1 cellular context compared by ENCODE assay signal in the genomic region with DNA sequence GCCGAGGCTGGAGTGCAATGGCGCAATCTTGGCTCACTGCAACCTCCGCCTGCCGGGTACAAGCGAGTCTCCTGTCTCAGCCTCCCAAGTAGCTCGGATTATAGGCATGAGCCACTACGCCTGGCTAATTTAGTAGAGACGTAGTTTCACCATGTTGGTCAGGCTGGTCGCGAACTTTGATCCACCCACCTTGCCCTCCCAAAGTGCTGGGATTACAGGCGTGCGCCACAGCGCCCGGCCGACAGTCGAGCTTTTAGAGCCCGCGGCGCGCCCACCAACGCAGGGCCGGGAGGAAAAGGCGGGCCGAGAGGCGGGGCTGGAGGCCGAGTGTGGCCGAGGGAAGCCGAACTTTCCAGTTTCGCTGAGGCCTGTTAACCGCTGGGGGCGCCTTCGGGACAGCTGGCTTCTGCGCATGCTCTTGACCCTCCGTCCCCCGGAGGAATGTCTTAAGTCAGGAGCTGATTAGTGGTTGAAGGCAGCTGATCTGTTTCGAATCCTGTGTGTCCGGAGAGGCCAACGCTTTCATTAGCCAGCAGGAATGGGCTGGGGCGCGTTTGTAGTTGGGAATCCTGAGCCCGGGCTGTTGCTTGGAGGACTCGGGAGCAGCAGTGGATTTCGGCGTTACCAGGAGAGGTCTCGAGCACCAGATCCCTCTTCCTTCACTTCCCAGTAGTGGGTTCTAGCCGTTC.
TF ChIP-seq lines count a peak whose summit lies in the region.

No MANE protein-coding gene starts in this region.

TF ChIP-seq in A549, 52 proteins besides CTCF, POLR2A, EP300 and RAD21 (continued from another document):
- TF ChIP-seq, protein P1, sequence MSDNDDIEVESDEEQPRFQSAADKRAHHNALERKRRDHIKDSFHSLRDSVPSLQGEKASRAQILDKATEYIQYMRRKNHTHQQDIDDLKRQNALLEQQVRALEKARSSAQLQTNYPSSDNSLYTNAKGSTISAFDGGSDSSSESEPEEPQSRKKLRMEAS (IDR thresholded peaks at IDR 0.05): peak; percentile 79; the same call in 1 of the 2 replicates
- no peak for TF ChIP-seq RCOR1 (IDR thresholded peaks at IDR 0.05; ENCODE audit: low read depth, low read length)
- no peak for TF ChIP-seq FOXS1 (CRISPR knock-in tag; IDR thresholded peaks at IDR 0.05)
- TF ChIP-seq SMC3 (IDR thresholded peaks at IDR 0.05): no peak
- no peak for TF ChIP-seq KDM5A (IDR thresholded peaks at IDR 0.05)
- TF ChIP-seq, protein P2, sequence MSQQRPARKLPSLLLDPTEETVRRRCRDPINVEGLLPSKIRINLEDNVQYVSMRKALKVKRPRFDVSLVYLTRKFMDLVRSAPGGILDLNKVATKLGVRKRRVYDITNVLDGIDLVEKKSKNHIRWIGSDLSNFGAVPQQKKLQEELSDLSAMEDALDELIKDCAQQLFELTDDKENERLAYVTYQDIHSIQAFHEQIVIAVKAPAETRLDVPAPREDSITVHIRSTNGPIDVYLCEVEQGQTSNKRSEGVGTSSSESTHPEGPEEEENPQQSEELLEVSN (IDR thresholded peaks at IDR 0.05; ENCODE audit: borderline replicate concordance, low read depth): peak; percentile 1; the same call in 1 of the 2 replicates
- TF ChIP-seq JUN (IDR thresholded peaks at IDR 0.05): peak in 1 of 2 experiments; percentile 79; a peak in 1 of 5 replicates
- TF ChIP-seq MAZ (IDR thresholded peaks at IDR 0.05; ENCODE audit: borderline replicate concordance, low read depth, low read length): no peak
- TF ChIP-seq HOXB5 (CRISPR knock-in tag; IDR thresholded peaks at IDR 0.05): no peak
- no peak for TF ChIP-seq CHD2 (IDR thresholded peaks at IDR 0.05; ENCODE audit: low read length, partially characterized antibody)
- TF ChIP-seq ZSCAN20 (CRISPR knock-in tag; IDR thresholded peaks at IDR 0.05): no peak
- TF ChIP-seq, protein P3, sequence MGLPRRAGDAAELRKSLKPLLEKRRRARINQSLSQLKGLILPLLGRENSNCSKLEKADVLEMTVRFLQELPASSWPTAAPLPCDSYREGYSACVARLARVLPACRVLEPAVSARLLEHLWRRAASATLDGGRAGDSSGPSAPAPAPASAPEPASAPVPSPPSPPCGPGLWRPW (IDR thresholded peaks at IDR 0.05): no peak
- no peak for TF ChIP-seq NR3C1 (IDR thresholded peaks at IDR 0.05)
- TF ChIP-seq, protein P4, sequence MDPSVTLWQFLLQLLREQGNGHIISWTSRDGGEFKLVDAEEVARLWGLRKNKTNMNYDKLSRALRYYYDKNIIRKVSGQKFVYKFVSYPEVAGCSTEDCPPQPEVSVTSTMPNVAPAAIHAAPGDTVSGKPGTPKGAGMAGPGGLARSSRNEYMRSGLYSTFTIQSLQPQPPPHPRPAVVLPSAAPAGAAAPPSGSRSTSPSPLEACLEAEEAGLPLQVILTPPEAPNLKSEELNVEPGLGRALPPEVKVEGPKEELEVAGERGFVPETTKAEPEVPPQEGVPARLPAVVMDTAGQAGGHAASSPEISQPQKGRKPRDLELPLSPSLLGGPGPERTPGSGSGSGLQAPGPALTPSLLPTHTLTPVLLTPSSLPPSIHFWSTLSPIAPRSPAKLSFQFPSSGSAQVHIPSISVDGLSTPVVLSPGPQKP (IDR thresholded peaks at IDR 0.05; ENCODE audit: low read depth, low read length): no peak
- TF ChIP-seq RFX5 (IDR thresholded peaks at IDR 0.05): 0 out of 2 replicates have a peak, but pooled peaks have one; percentile 10
- no peak for TF ChIP-seq CBX8 (IDR thresholded peaks at IDR 0.05)
- no peak for TF ChIP-seq CHD4 (IDR thresholded peaks at IDR 0.05; ENCODE audit: borderline replicate concordance)
- TF ChIP-seq RARB (CRISPR knock-in tag; IDR thresholded peaks at IDR 0.05): peak; percentile 76; the same call in 1 of the 2 replicates
- TF ChIP-seq CBX2 (IDR thresholded peaks at IDR 0.05; ENCODE audit: borderline replicate concordance, low read depth): no peak
- TF ChIP-seq, protein P5, sequence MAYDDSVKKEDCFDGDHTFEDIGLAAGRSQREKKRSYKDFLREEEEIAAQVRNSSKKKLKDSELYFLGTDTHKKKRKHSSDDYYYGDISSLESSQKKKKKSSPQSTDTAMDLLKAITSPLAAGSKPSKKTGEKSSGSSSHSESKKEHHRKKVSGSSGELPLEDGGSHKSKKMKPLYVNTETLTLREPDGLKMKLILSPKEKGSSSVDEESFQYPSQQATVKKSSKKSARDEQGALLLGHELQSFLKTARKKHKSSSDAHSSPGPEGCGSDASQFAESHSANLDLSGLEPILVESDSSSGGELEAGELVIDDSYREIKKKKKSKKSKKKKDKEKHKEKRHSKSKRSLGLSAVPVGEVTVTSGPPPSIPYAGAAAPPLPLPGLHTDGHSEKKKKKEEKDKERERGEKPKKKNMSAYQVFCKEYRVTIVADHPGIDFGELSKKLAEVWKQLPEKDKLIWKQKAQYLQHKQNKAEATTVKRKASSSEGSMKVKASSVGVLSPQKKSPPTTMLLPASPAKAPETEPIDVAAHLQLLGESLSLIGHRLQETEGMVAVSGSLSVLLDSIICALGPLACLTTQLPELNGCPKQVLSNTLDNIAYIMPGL (CRISPR knock-in tag; IDR thresholded peaks at IDR 0.05; ENCODE audit: borderline replicate concordance): no peak
- no peak for TF ChIP-seq HEYL (CRISPR knock-in tag; IDR thresholded peaks at IDR 0.05)
- no peak for TF ChIP-seq KDM1A (IDR thresholded peaks at IDR 0.05; ENCODE audit: low read depth)
- TF ChIP-seq, protein P6, sequence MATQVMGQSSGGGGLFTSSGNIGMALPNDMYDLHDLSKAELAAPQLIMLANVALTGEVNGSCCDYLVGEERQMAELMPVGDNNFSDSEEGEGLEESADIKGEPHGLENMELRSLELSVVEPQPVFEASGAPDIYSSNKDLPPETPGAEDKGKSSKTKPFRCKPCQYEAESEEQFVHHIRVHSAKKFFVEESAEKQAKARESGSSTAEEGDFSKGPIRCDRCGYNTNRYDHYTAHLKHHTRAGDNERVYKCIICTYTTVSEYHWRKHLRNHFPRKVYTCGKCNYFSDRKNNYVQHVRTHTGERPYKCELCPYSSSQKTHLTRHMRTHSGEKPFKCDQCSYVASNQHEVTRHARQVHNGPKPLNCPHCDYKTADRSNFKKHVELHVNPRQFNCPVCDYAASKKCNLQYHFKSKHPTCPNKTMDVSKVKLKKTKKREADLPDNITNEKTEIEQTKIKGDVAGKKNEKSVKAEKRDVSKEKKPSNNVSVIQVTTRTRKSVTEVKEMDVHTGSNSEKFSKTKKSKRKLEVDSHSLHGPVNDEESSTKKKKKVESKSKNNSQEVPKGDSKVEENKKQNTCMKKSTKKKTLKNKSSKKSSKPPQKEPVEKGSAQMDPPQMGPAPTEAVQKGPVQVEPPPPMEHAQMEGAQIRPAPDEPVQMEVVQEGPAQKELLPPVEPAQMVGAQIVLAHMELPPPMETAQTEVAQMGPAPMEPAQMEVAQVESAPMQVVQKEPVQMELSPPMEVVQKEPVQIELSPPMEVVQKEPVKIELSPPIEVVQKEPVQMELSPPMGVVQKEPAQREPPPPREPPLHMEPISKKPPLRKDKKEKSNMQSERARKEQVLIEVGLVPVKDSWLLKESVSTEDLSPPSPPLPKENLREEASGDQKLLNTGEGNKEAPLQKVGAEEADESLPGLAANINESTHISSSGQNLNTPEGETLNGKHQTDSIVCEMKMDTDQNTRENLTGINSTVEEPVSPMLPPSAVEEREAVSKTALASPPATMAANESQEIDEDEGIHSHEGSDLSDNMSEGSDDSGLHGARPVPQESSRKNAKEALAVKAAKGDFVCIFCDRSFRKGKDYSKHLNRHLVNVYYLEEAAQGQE (IDR thresholded peaks at IDR 0.05): no peak
- peak; percentile 26 for TF ChIP-seq MAFK (IDR thresholded peaks at IDR 0.05; ENCODE audit: partially characterized antibody)
- TF ChIP-seq PHF8 (IDR thresholded peaks at IDR 0.05; ENCODE audit: borderline replicate concordance, low read depth): no peak
- no peak for TF ChIP-seq ESRRA (IDR thresholded peaks at IDR 0.05; ENCODE audit: borderline replicate concordance, low read length)
